Comparison of ENCODE assay signal across 13 cellular contexts in the genomic region with DNA sequence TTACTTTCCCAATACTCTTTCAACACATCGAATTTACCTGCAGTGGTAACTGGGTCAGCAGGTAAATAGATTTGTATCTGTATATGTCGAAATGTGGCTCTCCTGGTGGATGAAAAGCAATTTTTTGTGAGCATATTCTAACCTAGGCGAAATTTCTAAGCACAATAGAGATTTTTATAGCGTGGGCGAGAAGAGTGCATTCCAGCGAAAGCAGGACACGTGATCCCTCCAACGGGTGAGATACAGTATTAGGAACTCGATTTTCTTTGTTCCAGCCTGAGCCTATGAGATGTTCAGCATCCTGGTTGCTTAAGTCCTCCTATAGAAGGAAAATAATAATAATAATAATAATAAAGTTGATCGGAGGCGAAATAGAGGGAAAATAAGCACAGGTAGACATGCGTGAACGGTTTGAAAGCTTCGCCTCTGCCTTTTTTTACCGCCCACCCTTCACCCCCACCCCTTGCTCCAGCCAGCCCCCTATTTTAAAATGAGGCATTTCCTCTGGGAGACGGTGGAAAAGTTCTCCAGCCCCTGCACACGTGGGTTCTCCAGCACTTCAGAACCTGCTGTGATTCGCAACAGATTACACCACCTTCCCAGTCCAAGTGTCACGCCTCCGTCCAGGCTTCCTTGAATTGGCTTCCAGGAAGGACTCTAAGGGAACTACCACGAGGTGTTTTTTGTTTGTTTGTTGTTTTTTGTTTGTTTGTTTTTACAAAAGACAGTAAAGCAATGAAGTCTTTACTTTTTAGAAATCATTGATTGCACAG. TPM values are rescaled to one million over a fixed set of nuclear protein-coding genes. Genes with fewer than 3 reads are reported as not detected.
DNase-seq lines count a peak whose midpoint lies in the region; ATAC-seq and TF ChIP-seq lines count a peak whose summit lies in the region.
"Had no signal": no experiment of that assay in that cellular context is flagged by ENCODE, and none has a peak within 500 bp of the region (broad histone marks: within the 10 kb centered on the region; RNA-seq: fewer than 3 reads in every experiment).

No MANE protein-coding gene starts in this region.

- TF ChIP-seq RAD21 in neural cell (conservative IDR thresholded peaks at IDR 0.05), result peak; percentile 24

- TF ChIP-seq EP300 in neural cell (conservative IDR thresholded peaks at IDR 0.05; ENCODE audit: poor library complexity, severe bottlenecking), result no peak

- ATAC-seq in right cardiac atrium (no peak), left cardiac atrium (no peak), HG03280 (IDR thresholded peaks at IDR 0.05; ENCODE audit: unreplicated experiment) (no peak)
- ATAC-seq in stimulated activated memory B cell treated with anti-CD40 and anti-IgM and Interleukin-4, amounts not matched to agents 10 μg/mL and 1 μg/mL and 100 μg/mL, for 72 hours, result no peak

- peaks cover 20% of the 10 kb centered on the region for H3K27me3 Mint-ChIP-seq in Calu3 (ENCODE audit: unreplicated experiment)
- H3K27me3 Mint-ChIP-seq in stimulated activated memory B cell treated with anti-CD40 and anti-IgM and Interleukin-4, amounts not matched to agents 10 μg/mL and 1 μg/mL and 100 μg/mL, for 72 hours, result peaks cover 57% of the 10 kb centered on the region

- no peaks in the 10 kb centered on the region for H3K9me3 Mint-ChIP-seq in Calu3 (ENCODE audit: low read depth, unreplicated experiment)
- H3K9me3 Mint-ChIP-seq in stimulated activated memory B cell treated with anti-CD40 and anti-IgM and Interleukin-4, amounts not matched to agents 10 μg/mL and 1 μg/mL and 100 μg/mL, for 72 hours, result peaks cover 7% of the 10 kb centered on the region
- H3K9me3 Mint-ChIP-seq: activated CD4-positive, alpha-beta memory T cell treated with anti-CD3 and anti-CD28 coated beads for 36 hours; T-helper 1 cell treated with Interleukin-12 subunit alpha and Interleukin-12 subunit beta and Interleukin-4 antibody, amounts not matched to agents 30 μg/mL and 1 μg/mL, for 36 hours had no signal

- H3K79me2 ChIP-seq in neural cell (replicated peaks; ENCODE audit: insufficient read depth, low read length), result peaks cover 58% of the 10 kb centered on the region

- BruUV-seq in Calu3 (replicated peaks; lab: Mats Ljungman, UMichigan), result no TSS peak

- H3K27me3 ChIP-seq in right cardiac atrium (ENCODE audit: control insufficient read depth, insufficient read depth) (no peaks in the 10 kb centered on the region), neural cell (ENCODE audit: insufficient read depth, low read depth, low read length) (peaks cover 6% of the 10 kb centered on the region)
- H3K27me3 ChIP-seq: testis had no signal

- no peaks in the 10 kb centered on the region for H3K4me1 ChIP-seq in right cardiac atrium (ENCODE audit: control insufficient read depth, insufficient read depth, low read length)
- H3K4me1 ChIP-seq: testis had no signal

- peak overlapping the region; percentile 69 for H3K4me2 ChIP-seq in neural cell (ENCODE audit: low read length)

- peaks cover 30% of the 10 kb centered on the region for H3K36me3 Mint-ChIP-seq in Calu3 (ENCODE audit: insufficient read depth, unreplicated experiment)
- no peaks in the 10 kb centered on the region for H3K36me3 Mint-ChIP-seq in stimulated activated memory B cell treated with anti-CD40 and anti-IgM and Interleukin-4, amounts not matched to agents 10 μg/mL and 1 μg/mL and 100 μg/mL, for 72 hours

- H3K36me3 ChIP-seq in neural cell (ENCODE audit: insufficient read depth, low read length), result no peaks in the 10 kb centered on the region

- TF ChIP-seq CTCF in epithelial cell of esophagus (IDR thresholded peaks at IDR 0.05; ENCODE audit: insufficient read depth, low read depth, low read length, missing control alignments) (no peak), neural cell (IDR thresholded peaks at IDR 0.05; ENCODE audit: poor library complexity, severe bottlenecking) (no peak), Calu3 (IDR thresholded peaks at IDR 0.05; ENCODE audit: unreplicated experiment) (no peak)

- H4K20me1 ChIP-seq in neural cell (ENCODE audit: insufficient read depth), result no peaks in the 10 kb centered on the region

- H3K4me1 Mint-ChIP-seq in Calu3 (ENCODE audit: low read depth, unreplicated experiment), result peaks cover 11% of the 10 kb centered on the region
- H3K4me1 Mint-ChIP-seq in stimulated activated memory B cell treated with anti-CD40 and anti-IgM and Interleukin-4, amounts not matched to agents 10 μg/mL and 1 μg/mL and 100 μg/mL, for 72 hours, result peaks cover 12% of the 10 kb centered on the region

- H2AFZ ChIP-seq in neural cell (ENCODE audit: low read depth, low read length), result peak overlapping the region; percentile 40

- H3F3A ChIP-seq in neural cell (ENCODE audit: insufficient read depth, low read length, poor library complexity, severe bottlenecking), result peaks cover 2% of the 10 kb centered on the region

- intact Hi-C loops in right cardiac atrium (cut with DNase I) (no loop called here), left cardiac atrium (cut with DNase I) (loop anchor here in 1 of 2 donors (10.0 kb wide), 1 partner anchor 145 kb away; no protein-coding TSS in a partner anchor), Calu3 (cut with micrococcal nuclease; ENCODE audit: unreplicated experiment) (no loop called here)

- no peak overlapping the region for H3K27ac Mint-ChIP-seq in Calu3 (ENCODE audit: unreplicated experiment)
- H3K27ac Mint-ChIP-seq in stimulated activated memory B cell treated with anti-CD40 and anti-IgM and Interleukin-4, amounts not matched to agents 10 μg/mL and 1 μg/mL and 100 μg/mL, for 72 hours, result no peak overlapping the region
- H3K27ac Mint-ChIP-seq: activated CD4-positive, alpha-beta memory T cell treated with anti-CD3 and anti-CD28 coated beads for 36 hours; T-helper 1 cell treated with Interleukin-12 subunit alpha and Interleukin-12 subunit beta and Interleukin-4 antibody, amounts not matched to agents 30 μg/mL and 1 μg/mL, for 36 hours had no signal

- 16% methylated on average over 21 of the region's 21 CpGs for WGBS in right cardiac atrium

- CTCF ChIA-PET in Calu3 (lab: Charles Lee), result no interaction called here

- H3K9me2 ChIP-seq in neural cell (ENCODE audit: insufficient read depth, low read length), result no peaks in the 10 kb centered on the region

- peak overlapping the region; percentile 88 for H3K9ac ChIP-seq in neural cell (ENCODE audit: low read length)

- peak overlapping the region; percentile 31 for H3K4me3 ChIP-seq in right cardiac atrium (ENCODE audit: low read length)
- H3K4me3 ChIP-seq in epithelial cell of esophagus (ENCODE audit: low read length), result no peak overlapping the region
- H3K4me3 ChIP-seq in neural cell (ENCODE audit: low read length), result peak overlapping the region; percentile 85
- H3K4me3 ChIP-seq: testis had no signal

- no peak for DNase-seq in right cardiac atrium
- DNase-seq in left cardiac atrium, result no peak
- peak; percentile 19 for DNase-seq in epithelial cell of esophagus (ENCODE audit: low read depth)
- DNase-seq in HuH-7.5 (ENCODE audit: low spot score), result no peak
- no peak for DNase-seq in Calu3
- DNase-seq: activated CD4-positive, alpha-beta memory T cell treated with anti-CD3 and anti-CD28 coated beads for 36 hours; GDM1; testis had no signal

- H3K9me3 ChIP-seq in right cardiac atrium (ENCODE audit: control insufficient read depth, low read length) (no peaks in the 10 kb centered on the region), neural cell (ENCODE audit: low read length) (no peaks in the 10 kb centered on the region)
- H3K9me3 ChIP-seq: testis had no signal

- no peak overlapping the region for H3K4me3 Mint-ChIP-seq in Calu3 (ENCODE audit: low read depth, unreplicated experiment)
- H3K4me3 Mint-ChIP-seq in stimulated activated memory B cell treated with anti-CD40 and anti-IgM and Interleukin-4, amounts not matched to agents 10 μg/mL and 1 μg/mL and 100 μg/mL, for 72 hours, result no peak overlapping the region
- H3K4me3 Mint-ChIP-seq: activated CD4-positive, alpha-beta memory T cell treated with anti-CD3 and anti-CD28 coated beads for 36 hours; T-helper 1 cell treated with Interleukin-12 subunit alpha and Interleukin-12 subunit beta and Interleukin-4 antibody, amounts not matched to agents 30 μg/mL and 1 μg/mL, for 36 hours had no signal

- H3K27ac ChIP-seq in right cardiac atrium (ENCODE audit: low read length) (no peak overlapping the region), neural cell (ENCODE audit: low read length) (peak overlapping the region; percentile 93)
- H3K27ac ChIP-seq: testis had no signal

TF ChIP-seq in neural cell, 6 proteins besides CTCF, POLR2A, EP300 and RAD21:
- TF ChIP-seq POLR2AphosphoS5 (IDR thresholded peaks at IDR 0.05) (no peak), MXI1 (conservative IDR thresholded peaks at IDR 0.05; ENCODE audit: poor library complexity, severe bottlenecking) (peak; percentile 79)
- TF ChIP-seq, protein P1, sequence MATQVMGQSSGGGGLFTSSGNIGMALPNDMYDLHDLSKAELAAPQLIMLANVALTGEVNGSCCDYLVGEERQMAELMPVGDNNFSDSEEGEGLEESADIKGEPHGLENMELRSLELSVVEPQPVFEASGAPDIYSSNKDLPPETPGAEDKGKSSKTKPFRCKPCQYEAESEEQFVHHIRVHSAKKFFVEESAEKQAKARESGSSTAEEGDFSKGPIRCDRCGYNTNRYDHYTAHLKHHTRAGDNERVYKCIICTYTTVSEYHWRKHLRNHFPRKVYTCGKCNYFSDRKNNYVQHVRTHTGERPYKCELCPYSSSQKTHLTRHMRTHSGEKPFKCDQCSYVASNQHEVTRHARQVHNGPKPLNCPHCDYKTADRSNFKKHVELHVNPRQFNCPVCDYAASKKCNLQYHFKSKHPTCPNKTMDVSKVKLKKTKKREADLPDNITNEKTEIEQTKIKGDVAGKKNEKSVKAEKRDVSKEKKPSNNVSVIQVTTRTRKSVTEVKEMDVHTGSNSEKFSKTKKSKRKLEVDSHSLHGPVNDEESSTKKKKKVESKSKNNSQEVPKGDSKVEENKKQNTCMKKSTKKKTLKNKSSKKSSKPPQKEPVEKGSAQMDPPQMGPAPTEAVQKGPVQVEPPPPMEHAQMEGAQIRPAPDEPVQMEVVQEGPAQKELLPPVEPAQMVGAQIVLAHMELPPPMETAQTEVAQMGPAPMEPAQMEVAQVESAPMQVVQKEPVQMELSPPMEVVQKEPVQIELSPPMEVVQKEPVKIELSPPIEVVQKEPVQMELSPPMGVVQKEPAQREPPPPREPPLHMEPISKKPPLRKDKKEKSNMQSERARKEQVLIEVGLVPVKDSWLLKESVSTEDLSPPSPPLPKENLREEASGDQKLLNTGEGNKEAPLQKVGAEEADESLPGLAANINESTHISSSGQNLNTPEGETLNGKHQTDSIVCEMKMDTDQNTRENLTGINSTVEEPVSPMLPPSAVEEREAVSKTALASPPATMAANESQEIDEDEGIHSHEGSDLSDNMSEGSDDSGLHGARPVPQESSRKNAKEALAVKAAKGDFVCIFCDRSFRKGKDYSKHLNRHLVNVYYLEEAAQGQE (IDR thresholded peaks at IDR 0.05; ENCODE audit: borderline replicate concordance), result peak; percentile 17

RNA-seq across cellular contexts. Expression of a gene that starts 2.4 kb away (rescaled TPM):
- total RNA-seq in right cardiac atrium (1 to 10 TPM in 3 of 4 donors, under 1 TPM in 1; 0.91 to 6.5 (median 2.5) TPM), left cardiac atrium (1 to 10 TPM; 5.7 to 6.2 TPM), Calu3 (2022) (0.14 and 0.47 TPM in 2 replicates)
- polyA plus RNA-seq in right cardiac atrium (3.4 TPM), neural cell (113 and 141 TPM in 2 replicates)
- polyA minus RNA-seq in neural cell, result 260 and 323 TPM in 2 replicates
- total RNA-seq: activated CD4-positive, alpha-beta memory T cell treated with anti-CD3 and anti-CD28 coated beads for 36 hours; fibroblast of lung had no signal
